In genomic region chr2:178993788-178994187, GRCh38 we compare ENCODE assay signal across 7 cellular contexts. TPM values are rescaled to one million over a fixed set of nuclear protein-coding genes. Genes with fewer than 3 reads are reported as not detected.
"Had no signal": no experiment of that assay in that cellular context is flagged by ENCODE, and none has a peak within 500 bp of the region (broad histone marks: within the 10 kb centered on the region; RNA-seq: fewer than 3 reads in every experiment).

No MANE protein-coding gene starts in this region.

- H3K4me2 ChIP-seq: GM23338 had no signal

- FAIRE-seq: H1, H54, HTR-8/SVneo had no signal

- H3K4me3 ChIP-seq: GM23338 had no signal

- DNase-seq: H9, HCEC 1CT had no signal

- ATAC-seq: GM23338 had no signal

- H2AFZ ChIP-seq: GM23338 had no signal

RNA-seq across cellular contexts. Expression of gene CCDC141, which starts 56.1 kb away (rescaled TPM):
- total RNA-seq: HT-29 had no signal
